ENCODE assay signal across 9 cellular contexts in genomic region chr2:234690569-234691225, GRCh38.
DNase-seq lines count a peak whose midpoint lies in the region; ATAC-seq and TF ChIP-seq lines count a peak whose summit lies in the region.
"Had no signal": no experiment of that assay in that cellular context is flagged by ENCODE, and none has a peak within 500 bp of the region (broad histone marks: within the 10 kb centered on the region; RNA-seq: fewer than 3 reads in every experiment).

No MANE protein-coding gene starts in this region.

- H3K36me3 Mint-ChIP-seq in type B pancreatic cell, result no peaks in the 10 kb centered on the region

- H3F3A ChIP-seq in PC-3 (ENCODE audit: low read length, unreplicated experiment), result no peaks in the 10 kb centered on the region

- peak; percentile 81 for DNase-seq in NCI-H510A treated with DMSO at 0.1 percent for 48 hours (lab: John Stamatoyannopoulos, UW)
- DNase-seq in NCI-H510A (lab: John Stamatoyannopoulos, UW), result no peak
- DNase-seq in PC-3, result peak; percentile 67
- DNase-seq in glomerular endothelial cell (ENCODE audit: extremely low read depth, low read depth, low spot score), result peak; percentile 73
- DNase-seq in type B pancreatic cell (ENCODE audit: extremely low spot score, unreplicated experiment), result no peak
- DNase-seq in SKM-1 treated with dmso at 0.1 percent for 144 hours (lab: John Stamatoyannopoulos, UW; ENCODE audit: unreplicated experiment), result no peak

- peaks cover 4% of the 10 kb centered on the region for H3K27me3 Mint-ChIP-seq in type B pancreatic cell

- no peaks in the 10 kb centered on the region for H3K36me3 ChIP-seq in PC-3 (ENCODE audit: low read depth, low read length)

- H3K4me1 ChIP-seq in PC-3 (ENCODE audit: insufficient read depth, low read length), result peaks cover 34% of the 10 kb centered on the region

- CTCF ChIA-PET in PC-3 (lab: Charles Lee), result interaction anchor here (0.6 kb wide), 1 partner anchor 9 kb away, joined by 3 read pairs; no protein-coding TSS in a partner anchor

- no peak overlapping the region for H3K9ac ChIP-seq in PC-3 (ENCODE audit: low read length)

- H3K9me3 ChIP-seq in PC-3 (ENCODE audit: low read length), result no peaks in the 10 kb centered on the region

- peak; percentile 88 for ATAC-seq in PC-3
- ATAC-seq in HG03571 (IDR thresholded peaks at IDR 0.05; ENCODE audit: unreplicated experiment), result no peak
- no peak for ATAC-seq in GM21381 (IDR thresholded peaks at IDR 0.05; ENCODE audit: unreplicated experiment)

- no peaks in the 10 kb centered on the region for H3K79me2 ChIP-seq in PC-3 (ENCODE audit: low read length)

- intact Hi-C loops in PC-3 (cut with micrococcal nuclease), result loop anchor here (5.0 kb wide), 2 partner anchors 132 to 262 kb away; partner anchors contain the start of gene SH3BP4

- H3K9me3 Mint-ChIP-seq in type B pancreatic cell, result peaks cover 3% of the 10 kb centered on the region

- H3K27me3 ChIP-seq in PC-3 (ENCODE audit: low read length), result no peaks in the 10 kb centered on the region

- H3K27ac ChIP-seq in PC-3 (ENCODE audit: low read length), result peak overlapping the region; percentile 58
- H3K27ac ChIP-seq: HL-60 had no signal

- TF ChIP-seq CTCF in PC-3 (conservative IDR thresholded peaks at IDR 0.05; ENCODE audit: low read depth, low read length), result no peak
- no peak for TF ChIP-seq CTCF in type B pancreatic cell (conservative IDR thresholded peaks at IDR 0.05)

- peak overlapping the region; percentile 21; the same call in 1 of the 2 replicates for H3K4me3 ChIP-seq in PC-3 (ENCODE audit: low read length)

- peak overlapping the region; percentile 76 for H3K4me2 ChIP-seq in PC-3 (ENCODE audit: low read length)

- H3K27ac Mint-ChIP-seq in type B pancreatic cell, result peak overlapping the region; percentile 63

- peak overlapping the region; percentile 28 for H3K4me3 Mint-ChIP-seq in type B pancreatic cell

- H4K20me1 ChIP-seq in PC-3 (ENCODE audit: low read length), result no peaks in the 10 kb centered on the region

- POLR2A ChIA-PET in PC-3 (lab: Charles Lee; ENCODE audit: unreplicated experiment), result interaction anchor here (0.6 to 1.0 kb wide), 4 partner anchors 11 to 751 kb away, joined by 4 to 14 read pairs (median 6); no protein-coding TSS in a partner anchor

- peak overlapping the region; percentile 71 for H2AFZ ChIP-seq in PC-3 (ENCODE audit: low read length)

- no TSS peak for BruUV-seq in PC-3 (replicated peaks; lab: Mats Ljungman, UMichigan)

- H3K9me2 ChIP-seq in PC-3 (replicated peaks; ENCODE audit: low read length), result no peaks in the 10 kb centered on the region

- peaks cover 57% of the 10 kb centered on the region for H3K4me1 Mint-ChIP-seq in type B pancreatic cell (ENCODE audit: unreplicated experiment)

Comparison
In these comparisons a context has a peak if more than half of its experiments do, and no peak if none do; other contexts are left out.
1. DNase-seq: peak in NCI-H510A treated with DMSO at 0.1 percent for 48 hours (single experiment), PC-3 (single experiment) and glomerular endothelial cell (single experiment); none in NCI-H510A (single experiment), type B pancreatic cell (single experiment) and SKM-1 treated with dmso at 0.1 percent for 144 hours (single experiment).